8 cellular contexts compared by ENCODE assay signal in the genomic region with DNA sequence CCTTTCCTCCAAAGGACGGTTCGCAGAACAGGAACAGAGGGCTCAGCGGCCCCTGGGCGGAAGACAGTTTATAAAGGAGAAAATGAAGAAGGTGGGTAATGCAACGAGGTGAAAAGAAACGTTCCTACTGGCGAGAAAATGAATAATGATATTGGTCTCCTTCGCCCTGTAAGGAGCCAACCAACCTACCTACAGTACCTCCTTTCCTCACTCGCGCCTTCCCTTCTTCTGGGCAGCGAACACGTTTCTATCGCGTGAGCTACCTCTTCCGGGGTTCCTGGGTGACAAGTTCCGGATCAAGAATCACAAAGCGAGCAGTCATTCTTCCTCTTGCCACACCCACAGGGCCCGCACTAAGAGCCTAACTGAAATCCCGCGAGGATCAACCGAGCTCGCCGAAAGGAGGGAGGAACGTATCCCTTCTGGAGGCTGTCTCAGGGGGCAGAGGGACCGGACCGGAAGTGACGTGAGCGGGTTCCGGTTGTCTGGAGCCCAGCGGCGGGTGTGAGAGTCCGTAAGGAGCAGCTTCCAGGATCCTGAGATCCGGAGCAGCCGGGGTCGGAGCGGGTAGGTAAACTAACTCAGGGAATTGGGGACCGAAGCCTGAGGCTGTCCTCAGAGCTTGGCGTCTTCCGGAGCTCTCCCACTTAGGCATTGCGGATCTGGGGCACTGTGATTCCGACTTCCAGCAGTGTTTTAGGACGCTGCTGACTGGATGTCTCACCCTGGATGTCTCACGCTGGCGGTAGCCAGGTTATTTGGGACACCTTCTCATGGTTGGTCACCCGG. TPM values are rescaled to one million over a fixed set of nuclear protein-coding genes. Genes with fewer than 3 reads are reported as not detected.
DNase-seq lines count a peak whose midpoint lies in the region; ATAC-seq and TF ChIP-seq lines count a peak whose summit lies in the region.

A gene (minus strand): TSS at position 249 of the 789 bp plus-strand sequence. CDS start 9,452 bp downstream, outside the sequence.
A gene (plus strand): TSS at position 473 of the 789 bp plus-strand sequence. CDS start 23,793 bp downstream, outside the sequence.

- ATAC-seq in HG02885 (IDR thresholded peaks at IDR 0.05; ENCODE audit: poor library complexity, unreplicated experiment) (peak; percentile 97), T-helper 17 cell (peak; percentile 95)

- peak within 1 kb of the TSS; percentile 99 for H3K27ac Mint-ChIP-seq in T-helper 17 cell

- under 1% methylated on average over 45 of the region's 45 CpGs for WGBS in prostate gland
- WGBS in urinary bladder, result under 1% methylated on average over 45 of the region's 45 CpGs

- H3K27me3 ChIP-seq in left ventricle myocardium inferior (ENCODE audit: low read depth), result no peaks in the 10 kb centered on the region
- no peaks in the 10 kb centered on the region for H3K27me3 ChIP-seq in prostate gland (replicated peaks; ENCODE audit: insufficient read depth)

- peak within 1 kb of the TSS; percentile 93 for H3K27ac ChIP-seq in left ventricle myocardium inferior (replicated peaks)
- H3K27ac ChIP-seq in prostate gland, result peak within 1 kb of the TSS; percentile 82 to 90
- H3K27ac ChIP-seq in urinary bladder (ENCODE audit: low read depth), result peak within 1 kb of the TSS; percentile 68

- intact Hi-C loops in left ventricle myocardium inferior (cut with micrococcal nuclease), result no loop called here
- intact Hi-C loops in prostate gland (cut with DNase I), result loop anchor here (10.0 kb wide), 1 partner anchor 1193 kb away; a partner anchor contains a TSS

- H3K4me1 Mint-ChIP-seq in T-helper 17 cell, result peaks cover 48% of the 10 kb centered on the region

- H3K27me3 Mint-ChIP-seq in T-helper 17 cell, result no peaks in the 10 kb centered on the region

- H3K36me3 ChIP-seq in left ventricle myocardium inferior, result no peaks in the 10 kb centered on the region
- H3K36me3 ChIP-seq in prostate gland, result no peaks in the 10 kb centered on the region
- H3K36me3 ChIP-seq in urinary bladder (ENCODE audit: insufficient read depth), result no peaks in the 10 kb centered on the region

- H3K4me3 Mint-ChIP-seq in T-helper 17 cell, result peak within 1 kb of the TSS; percentile 100

- DNase-seq in NCI-H1694 treated with DMSO at 0.1 percent for 48 hours (lab: John Stamatoyannopoulos, UW), result peak; percentile 99
- DNase-seq in T-helper 17 cell, result peak; percentile 79 to 86 (median 81)
- peak; percentile 74 to 99 (median 97) for DNase-seq in amygdala (lab: John Stamatoyannopoulos, UW)
- peak; percentile 98 for DNase-seq in left ventricle myocardium inferior
- peak; percentile 99 for DNase-seq in prostate gland (ENCODE audit: low spot score)

- TF ChIP-seq POLR2A in GM15510 (IDR thresholded peaks at IDR 0.05; ENCODE audit: borderline replicate concordance, extremely low read depth, insufficient read length) (peak; percentile 85), prostate gland (IDR thresholded peaks at IDR 0.05) (peak; percentile 71)

- TF ChIP-seq CTCF in left ventricle myocardium inferior (IDR thresholded peaks at IDR 0.05; ENCODE audit: borderline replicate concordance), result no peak
- TF ChIP-seq CTCF in prostate gland (IDR thresholded peaks at IDR 0.05), result peak in 1 of 4 experiments; percentile 19

- H3K9me3 ChIP-seq in T-helper 17 cell (ENCODE audit: control insufficient read depth, low read length, poor library complexity, severe bottlenecking) (no peaks in the 10 kb centered on the region), left ventricle myocardium inferior (replicated peaks) (no peaks in the 10 kb centered on the region), prostate gland (no peaks in the 10 kb centered on the region)

- H3K4me1 ChIP-seq in left ventricle myocardium inferior, result peaks cover 72% of the 10 kb centered on the region
- no peaks in the 10 kb centered on the region for H3K4me1 ChIP-seq in prostate gland (replicated peaks)
- no peaks in the 10 kb centered on the region for H3K4me1 ChIP-seq in urinary bladder (ENCODE audit: insufficient read depth)

- H3K4me3 ChIP-seq in left ventricle myocardium inferior (peak within 1 kb of the TSS; percentile 88), prostate gland (peak within 1 kb of the TSS; percentile 57 to 70), urinary bladder (ENCODE audit: low read depth, low read length) (peak within 1 kb of the TSS; percentile 78)

- H3K36me3 Mint-ChIP-seq in T-helper 17 cell (ENCODE audit: low read depth), result peaks cover 5% of the 10 kb centered on the region

RNA-seq across cellular contexts. Expression of the first gene that starts in this region (rescaled TPM):
- total RNA-seq in T-helper 17 cell (1 to 10 TPM; 6.9 to 9.0 TPM), left ventricle myocardium inferior (10.9 TPM), prostate gland (10 to 100 TPM; 29.1 to 38.3 TPM), urinary bladder (9.4 TPM)
- 25.5 TPM for polyA plus RNA-seq in urinary bladder

RNA-seq across cellular contexts. Expression of the second gene that starts in this region (rescaled TPM):
- 100 to 1,000 TPM; 132 to 159 TPM for total RNA-seq in T-helper 17 cell
- total RNA-seq in left ventricle myocardium inferior, result 50.8 TPM
- total RNA-seq in prostate gland, result 100 to 1,000 TPM; 175 to 203 TPM
- total RNA-seq in urinary bladder, result 231 TPM
- 157 TPM for polyA plus RNA-seq in urinary bladder

Comparison
In these comparisons a context has a peak if more than half of its experiments do, and no peak if none do; other contexts are left out.
1. Peak in every context shown above with its lines: DNase-seq, ATAC-seq, H3K4me3 ChIP-seq and H3K27ac ChIP-seq.